Comparison of ENCODE assay signal across 1 cellular context in the genomic region with DNA sequence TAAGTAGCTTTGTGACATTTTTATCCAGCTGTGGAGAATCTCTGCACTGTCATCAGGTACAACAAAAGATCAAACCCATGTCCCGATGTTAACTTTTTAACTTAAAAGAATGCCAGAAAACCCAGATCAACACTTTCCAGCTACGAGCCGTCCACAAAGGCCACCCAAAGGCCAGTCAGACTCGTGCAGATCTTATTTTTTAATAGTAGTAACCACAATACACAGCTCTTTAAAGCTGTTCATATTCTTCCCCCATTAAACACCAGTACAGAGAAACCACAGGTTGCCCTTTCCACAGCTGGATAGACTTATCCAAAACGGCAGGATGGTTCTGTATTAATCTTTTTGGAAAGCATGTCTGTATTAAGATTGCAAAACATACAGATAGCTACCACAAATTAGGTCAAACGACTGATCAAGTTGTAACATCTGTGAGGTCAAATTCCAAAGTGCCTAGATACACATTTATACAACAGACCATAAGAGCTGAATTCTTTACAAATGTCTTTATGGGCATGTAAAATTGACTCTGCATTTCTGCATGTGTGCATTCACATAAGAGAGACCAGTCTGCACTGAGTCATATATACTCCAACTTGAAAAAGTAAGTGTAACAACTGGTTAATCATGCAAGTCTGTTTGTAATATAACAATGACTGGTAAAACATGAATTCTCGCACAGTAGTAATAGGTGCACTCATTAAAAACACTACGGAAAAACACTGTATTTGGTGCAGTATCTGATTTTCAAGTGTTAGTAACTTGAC.
TF ChIP-seq lines count a peak whose summit lies in the region.

No MANE protein-coding gene starts in this region.

TF ChIP-seq in HepG2, 621 proteins besides CTCF, POLR2A, EP300 and RAD21 (continued from another document):
- TF ChIP-seq, protein P1, sequence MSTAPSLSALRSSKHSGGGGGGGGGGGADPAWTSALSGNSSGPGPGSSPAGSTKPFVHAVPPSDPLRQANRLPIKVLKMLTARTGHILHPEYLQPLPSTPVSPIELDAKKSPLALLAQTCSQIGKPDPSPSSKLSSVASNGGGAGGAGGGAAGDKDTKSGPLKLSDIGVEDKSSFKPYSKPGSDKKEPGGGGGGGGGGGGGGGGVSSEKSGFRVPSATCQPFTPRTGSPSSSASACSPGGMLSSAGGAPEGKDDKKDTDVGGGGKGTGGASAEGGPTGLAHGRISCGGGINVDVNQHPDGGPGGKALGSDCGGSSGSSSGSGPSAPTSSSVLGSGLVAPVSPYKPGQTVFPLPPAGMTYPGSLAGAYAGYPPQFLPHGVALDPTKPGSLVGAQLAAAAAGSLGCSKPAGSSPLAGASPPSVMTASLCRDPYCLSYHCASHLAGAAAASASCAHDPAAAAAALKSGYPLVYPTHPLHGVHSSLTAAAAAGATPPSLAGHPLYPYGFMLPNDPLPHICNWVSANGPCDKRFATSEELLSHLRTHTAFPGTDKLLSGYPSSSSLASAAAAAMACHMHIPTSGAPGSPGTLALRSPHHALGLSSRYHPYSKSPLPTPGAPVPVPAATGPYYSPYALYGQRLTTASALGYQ (CRISPR knock-in tag; IDR thresholded peaks at IDR 0.05) = 0 out of 2 replicates have a peak, but pooled peaks have one; percentile 21
- TF ChIP-seq TSC22D2 (CRISPR knock-in tag; IDR thresholded peaks at IDR 0.05; ENCODE audit: borderline replicate concordance) (no peak), GATAD2A (CRISPR knock-in tag; IDR thresholded peaks at IDR 0.05) (0 out of 2 replicates have a peak, but pooled peaks have one; percentile 29), POLR2G (IDR thresholded peaks at IDR 0.05; ENCODE audit: low read depth, low read length) (peak; percentile 85), CEBPB (IDR thresholded peaks at IDR 0.05; ENCODE audit: borderline replicate concordance, low read depth, low read length) (no peak), RBFOX2 (IDR thresholded peaks at IDR 0.05; ENCODE audit: low read depth, low read length) (peak; percentile 67), ZNF850 (CRISPR knock-in tag; conservative IDR thresholded peaks at IDR 0.05) (0 out of 2 replicates have a peak, but pooled peaks have one; percentile 25), NCOA2 (CRISPR knock-in tag; IDR thresholded peaks at IDR 0.05) (no peak), CREB1 (IDR thresholded peaks at IDR 0.05) (no peak), CREB1 (CRISPR knock-in tag; IDR thresholded peaks at IDR 0.05) (0 out of 2 replicates have a peak, but pooled peaks have one; percentile 24), NFKB2 (CRISPR knock-in tag; IDR thresholded peaks at IDR 0.05; ENCODE audit: borderline replicate concordance) (no peak), TAF1 (CRISPR knock-in tag; IDR thresholded peaks at IDR 0.05) (peak; percentile 22; the same call in 1 of the 2 replicates), ZBTB3 (CRISPR knock-in tag; IDR thresholded peaks at IDR 0.05; ENCODE audit: borderline replicate concordance, low read depth) (no peak), HNF4A (CRISPR knock-in tag; IDR thresholded peaks at IDR 0.05) (peak; percentile 33; the same call in 1 of the 2 replicates), SRSF4 (IDR thresholded peaks at IDR 0.05; ENCODE audit: low read depth, low read length, poor library complexity, severe bottlenecking) (peak; percentile 58), ZC3H13 (CRISPR knock-in tag; IDR thresholded peaks at IDR 0.05) (peak; percentile 20; the same call in 1 of the 2 replicates), ASH2L (IDR thresholded peaks at IDR 0.05; ENCODE audit: insufficient read length, low read depth, low read length) (peak; percentile 41), FOXJ3 (CRISPR knock-in tag; IDR thresholded peaks at IDR 0.05; ENCODE audit: borderline replicate concordance) (peak; percentile 7; the same call in 1 of the 2 replicates), ZNF652 (CRISPR knock-in tag; IDR thresholded peaks at IDR 0.05; ENCODE audit: borderline replicate concordance, low read depth) (0 out of 2 replicates have a peak, but pooled peaks have one; percentile 19), ZFYVE20 (CRISPR knock-in tag; IDR thresholded peaks at IDR 0.05; ENCODE audit: borderline replicate concordance, low read depth) (no peak), SATB2 (CRISPR knock-in tag; IDR thresholded peaks at IDR 0.05) (0 out of 2 replicates have a peak, but pooled peaks have one; percentile 18), ARID2 (CRISPR knock-in tag; IDR thresholded peaks at IDR 0.05; ENCODE audit: borderline replicate concordance) (no peak), U2AF1 (optimal IDR thresholded peaks at IDR 0.05; ENCODE audit: low read depth, low read length) (no peak), DNMT1 (CRISPR knock-in tag; IDR thresholded peaks at IDR 0.05) (no peak), RXRB (CRISPR knock-in tag; IDR thresholded peaks at IDR 0.05; ENCODE audit: borderline replicate concordance) (peak; percentile 10; the same call in 1 of the 2 replicates), NAIF1 (CRISPR knock-in tag; IDR thresholded peaks at IDR 0.05; ENCODE audit: borderline replicate concordance) (no peak), REL (CRISPR knock-in tag; conservative IDR thresholded peaks at IDR 0.05) (no peak), SAP130 (CRISPR knock-in tag; IDR thresholded peaks at IDR 0.05; ENCODE audit: low read depth) (peak; percentile 31; the same call in 1 of the 2 replicates)
- TF ChIP-seq, protein P2, sequence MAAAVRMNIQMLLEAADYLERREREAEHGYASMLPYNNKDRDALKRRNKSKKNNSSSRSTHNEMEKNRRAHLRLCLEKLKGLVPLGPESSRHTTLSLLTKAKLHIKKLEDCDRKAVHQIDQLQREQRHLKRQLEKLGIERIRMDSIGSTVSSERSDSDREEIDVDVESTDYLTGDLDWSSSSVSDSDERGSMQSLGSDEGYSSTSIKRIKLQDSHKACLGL (CRISPR knock-in tag; IDR thresholded peaks at IDR 0.05) = no peak
- TF ChIP-seq, protein P3, sequence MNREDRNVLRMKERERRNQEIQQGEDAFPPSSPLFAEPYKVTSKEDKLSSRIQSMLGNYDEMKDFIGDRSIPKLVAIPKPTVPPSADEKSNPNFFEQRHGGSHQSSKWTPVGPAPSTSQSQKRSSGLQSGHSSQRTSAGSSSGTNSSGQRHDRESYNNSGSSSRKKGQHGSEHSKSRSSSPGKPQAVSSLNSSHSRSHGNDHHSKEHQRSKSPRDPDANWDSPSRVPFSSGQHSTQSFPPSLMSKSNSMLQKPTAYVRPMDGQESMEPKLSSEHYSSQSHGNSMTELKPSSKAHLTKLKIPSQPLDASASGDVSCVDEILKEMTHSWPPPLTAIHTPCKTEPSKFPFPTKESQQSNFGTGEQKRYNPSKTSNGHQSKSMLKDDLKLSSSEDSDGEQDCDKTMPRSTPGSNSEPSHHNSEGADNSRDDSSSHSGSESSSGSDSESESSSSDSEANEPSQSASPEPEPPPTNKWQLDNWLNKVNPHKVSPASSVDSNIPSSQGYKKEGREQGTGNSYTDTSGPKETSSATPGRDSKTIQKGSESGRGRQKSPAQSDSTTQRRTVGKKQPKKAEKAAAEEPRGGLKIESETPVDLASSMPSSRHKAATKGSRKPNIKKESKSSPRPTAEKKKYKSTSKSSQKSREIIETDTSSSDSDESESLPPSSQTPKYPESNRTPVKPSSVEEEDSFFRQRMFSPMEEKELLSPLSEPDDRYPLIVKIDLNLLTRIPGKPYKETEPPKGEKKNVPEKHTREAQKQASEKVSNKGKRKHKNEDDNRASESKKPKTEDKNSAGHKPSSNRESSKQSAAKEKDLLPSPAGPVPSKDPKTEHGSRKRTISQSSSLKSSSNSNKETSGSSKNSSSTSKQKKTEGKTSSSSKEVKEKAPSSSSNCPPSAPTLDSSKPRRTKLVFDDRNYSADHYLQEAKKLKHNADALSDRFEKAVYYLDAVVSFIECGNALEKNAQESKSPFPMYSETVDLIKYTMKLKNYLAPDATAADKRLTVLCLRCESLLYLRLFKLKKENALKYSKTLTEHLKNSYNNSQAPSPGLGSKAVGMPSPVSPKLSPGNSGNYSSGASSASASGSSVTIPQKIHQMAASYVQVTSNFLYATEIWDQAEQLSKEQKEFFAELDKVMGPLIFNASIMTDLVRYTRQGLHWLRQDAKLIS (CRISPR knock-in tag; IDR thresholded peaks at IDR 0.05) = peak; percentile 96
- TF ChIP-seq, protein P4, sequence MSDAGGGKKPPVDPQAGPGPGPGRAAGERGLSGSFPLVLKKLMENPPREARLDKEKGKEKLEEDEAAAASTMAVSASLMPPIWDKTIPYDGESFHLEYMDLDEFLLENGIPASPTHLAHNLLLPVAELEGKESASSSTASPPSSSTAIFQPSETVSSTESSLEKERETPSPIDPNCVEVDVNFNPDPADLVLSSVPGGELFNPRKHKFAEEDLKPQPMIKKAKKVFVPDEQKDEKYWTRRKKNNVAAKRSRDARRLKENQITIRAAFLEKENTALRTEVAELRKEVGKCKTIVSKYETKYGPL (CRISPR knock-in tag; IDR thresholded peaks at IDR 0.05) = 0 out of 2 replicates have a peak, but pooled peaks have one; percentile 17
- TF ChIP-seq, protein P5, sequence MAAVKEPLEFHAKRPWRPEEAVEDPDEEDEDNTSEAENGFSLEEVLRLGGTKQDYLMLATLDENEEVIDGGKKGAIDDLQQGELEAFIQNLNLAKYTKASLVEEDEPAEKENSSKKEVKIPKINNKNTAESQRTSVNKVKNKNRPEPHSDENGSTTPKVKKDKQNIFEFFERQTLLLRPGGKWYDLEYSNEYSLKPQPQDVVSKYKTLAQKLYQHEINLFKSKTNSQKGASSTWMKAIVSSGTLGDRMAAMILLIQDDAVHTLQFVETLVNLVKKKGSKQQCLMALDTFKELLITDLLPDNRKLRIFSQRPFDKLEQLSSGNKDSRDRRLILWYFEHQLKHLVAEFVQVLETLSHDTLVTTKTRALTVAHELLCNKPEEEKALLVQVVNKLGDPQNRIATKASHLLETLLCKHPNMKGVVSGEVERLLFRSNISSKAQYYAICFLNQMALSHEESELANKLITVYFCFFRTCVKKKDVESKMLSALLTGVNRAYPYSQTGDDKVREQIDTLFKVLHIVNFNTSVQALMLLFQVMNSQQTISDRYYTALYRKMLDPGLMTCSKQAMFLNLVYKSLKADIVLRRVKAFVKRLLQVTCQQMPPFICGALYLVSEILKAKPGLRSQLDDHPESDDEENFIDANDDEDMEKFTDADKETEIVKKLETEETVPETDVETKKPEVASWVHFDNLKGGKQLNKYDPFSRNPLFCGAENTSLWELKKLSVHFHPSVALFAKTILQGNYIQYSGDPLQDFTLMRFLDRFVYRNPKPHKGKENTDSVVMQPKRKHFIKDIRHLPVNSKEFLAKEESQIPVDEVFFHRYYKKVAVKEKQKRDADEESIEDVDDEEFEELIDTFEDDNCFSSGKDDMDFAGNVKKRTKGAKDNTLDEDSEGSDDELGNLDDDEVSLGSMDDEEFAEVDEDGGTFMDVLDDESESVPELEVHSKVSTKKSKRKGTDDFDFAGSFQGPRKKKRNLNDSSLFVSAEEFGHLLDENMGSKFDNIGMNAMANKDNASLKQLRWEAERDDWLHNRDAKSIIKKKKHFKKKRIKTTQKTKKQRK (IDR thresholded peaks at IDR 0.05; ENCODE audit: low read length) = no peak
- TF ChIP-seq, protein P6, sequence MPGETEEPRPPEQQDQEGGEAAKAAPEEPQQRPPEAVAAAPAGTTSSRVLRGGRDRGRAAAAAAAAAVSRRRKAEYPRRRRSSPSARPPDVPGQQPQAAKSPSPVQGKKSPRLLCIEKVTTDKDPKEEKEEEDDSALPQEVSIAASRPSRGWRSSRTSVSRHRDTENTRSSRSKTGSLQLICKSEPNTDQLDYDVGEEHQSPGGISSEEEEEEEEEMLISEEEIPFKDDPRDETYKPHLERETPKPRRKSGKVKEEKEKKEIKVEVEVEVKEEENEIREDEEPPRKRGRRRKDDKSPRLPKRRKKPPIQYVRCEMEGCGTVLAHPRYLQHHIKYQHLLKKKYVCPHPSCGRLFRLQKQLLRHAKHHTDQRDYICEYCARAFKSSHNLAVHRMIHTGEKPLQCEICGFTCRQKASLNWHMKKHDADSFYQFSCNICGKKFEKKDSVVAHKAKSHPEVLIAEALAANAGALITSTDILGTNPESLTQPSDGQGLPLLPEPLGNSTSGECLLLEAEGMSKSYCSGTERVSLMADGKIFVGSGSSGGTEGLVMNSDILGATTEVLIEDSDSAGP (CRISPR knock-in tag; IDR thresholded peaks at IDR 0.05; ENCODE audit: borderline replicate concordance) = no peak
- TF ChIP-seq, protein P7, sequence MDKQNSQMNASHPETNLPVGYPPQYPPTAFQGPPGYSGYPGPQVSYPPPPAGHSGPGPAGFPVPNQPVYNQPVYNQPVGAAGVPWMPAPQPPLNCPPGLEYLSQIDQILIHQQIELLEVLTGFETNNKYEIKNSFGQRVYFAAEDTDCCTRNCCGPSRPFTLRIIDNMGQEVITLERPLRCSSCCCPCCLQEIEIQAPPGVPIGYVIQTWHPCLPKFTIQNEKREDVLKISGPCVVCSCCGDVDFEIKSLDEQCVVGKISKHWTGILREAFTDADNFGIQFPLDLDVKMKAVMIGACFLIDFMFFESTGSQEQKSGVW (CRISPR knock-in tag; IDR thresholded peaks at IDR 0.05; ENCODE audit: borderline replicate concordance) = no peak
- TF ChIP-seq, protein P8, sequence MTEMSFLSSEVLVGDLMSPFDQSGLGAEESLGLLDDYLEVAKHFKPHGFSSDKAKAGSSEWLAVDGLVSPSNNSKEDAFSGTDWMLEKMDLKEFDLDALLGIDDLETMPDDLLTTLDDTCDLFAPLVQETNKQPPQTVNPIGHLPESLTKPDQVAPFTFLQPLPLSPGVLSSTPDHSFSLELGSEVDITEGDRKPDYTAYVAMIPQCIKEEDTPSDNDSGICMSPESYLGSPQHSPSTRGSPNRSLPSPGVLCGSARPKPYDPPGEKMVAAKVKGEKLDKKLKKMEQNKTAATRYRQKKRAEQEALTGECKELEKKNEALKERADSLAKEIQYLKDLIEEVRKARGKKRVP (CRISPR knock-in tag; IDR thresholded peaks at IDR 0.05) = peak in 1 of 2 experiments; percentile 16; a peak in 1 of 4 replicates
